Comparison of ENCODE assay signal across 1 cellular context in the genomic region with DNA sequence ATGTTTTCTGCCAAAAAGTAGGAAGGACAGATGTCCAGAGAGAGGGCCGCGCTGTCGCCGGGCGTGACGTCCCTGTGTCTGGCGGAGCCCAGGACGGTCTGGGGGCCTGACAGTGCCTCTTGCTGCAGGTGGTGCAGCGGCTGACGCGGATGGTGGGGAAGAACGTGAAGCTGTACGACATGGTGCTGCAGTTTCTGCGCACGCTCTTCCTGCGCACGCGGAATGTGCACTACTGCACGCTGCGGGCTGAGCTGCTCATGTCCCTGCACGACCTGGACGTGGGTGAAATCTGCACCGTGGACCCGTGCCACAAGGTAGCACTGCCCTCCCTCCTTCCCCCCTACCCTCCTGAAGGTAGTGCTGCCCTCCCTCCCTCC.
TF ChIP-seq lines count a peak whose summit lies in the region.

No MANE protein-coding gene starts in this region.

TF ChIP-seq in K562, 482 proteins besides CTCF, POLR2A, EP300 and RAD21:
- TF ChIP-seq POLR2G (IDR thresholded peaks at IDR 0.05; ENCODE audit: low read depth, low read length) (peak; percentile 70), MYNN (IDR thresholded peaks at IDR 0.05) (0 out of 2 replicates have a peak, but pooled peaks have one; percentile 26), MYNN (CRISPR knock-in tag; IDR thresholded peaks at IDR 0.05) (no peak), ETV6 (IDR thresholded peaks at IDR 0.05; ENCODE audit: borderline replicate concordance in 1 of 2, low read depth in 2 of 2, low read length in 1 of 2) (no peak), ETV6 (CRISPR knock-in tag; IDR thresholded peaks at IDR 0.05; ENCODE audit: borderline replicate concordance) (no peak), TAL1 (IDR thresholded peaks at IDR 0.05) (no peak), RBFOX2 (IDR thresholded peaks at IDR 0.05; ENCODE audit: low read depth, low read length) (peak; percentile 50), SUPT5H (IDR thresholded peaks at IDR 0.05) (peak; percentile 33; the same call in 1 of the 2 replicates)
- TF ChIP-seq, protein P1, sequence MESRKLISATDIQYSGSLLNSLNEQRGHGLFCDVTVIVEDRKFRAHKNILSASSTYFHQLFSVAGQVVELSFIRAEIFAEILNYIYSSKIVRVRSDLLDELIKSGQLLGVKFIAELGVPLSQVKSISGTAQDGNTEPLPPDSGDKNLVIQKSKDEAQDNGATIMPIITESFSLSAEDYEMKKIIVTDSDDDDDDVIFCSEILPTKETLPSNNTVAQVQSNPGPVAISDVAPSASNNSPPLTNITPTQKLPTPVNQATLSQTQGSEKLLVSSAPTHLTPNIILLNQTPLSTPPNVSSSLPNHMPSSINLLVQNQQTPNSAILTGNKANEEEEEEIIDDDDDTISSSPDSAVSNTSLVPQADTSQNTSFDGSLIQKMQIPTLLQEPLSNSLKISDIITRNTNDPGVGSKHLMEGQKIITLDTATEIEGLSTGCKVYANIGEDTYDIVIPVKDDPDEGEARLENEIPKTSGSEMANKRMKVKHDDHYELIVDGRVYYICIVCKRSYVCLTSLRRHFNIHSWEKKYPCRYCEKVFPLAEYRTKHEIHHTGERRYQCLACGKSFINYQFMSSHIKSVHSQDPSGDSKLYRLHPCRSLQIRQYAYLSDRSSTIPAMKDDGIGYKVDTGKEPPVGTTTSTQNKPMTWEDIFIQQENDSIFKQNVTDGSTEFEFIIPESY (CRISPR knock-in tag; IDR thresholded peaks at IDR 0.05): peak; percentile 66; the same call in 1 of the 2 replicates
- TF ChIP-seq, protein P2, sequence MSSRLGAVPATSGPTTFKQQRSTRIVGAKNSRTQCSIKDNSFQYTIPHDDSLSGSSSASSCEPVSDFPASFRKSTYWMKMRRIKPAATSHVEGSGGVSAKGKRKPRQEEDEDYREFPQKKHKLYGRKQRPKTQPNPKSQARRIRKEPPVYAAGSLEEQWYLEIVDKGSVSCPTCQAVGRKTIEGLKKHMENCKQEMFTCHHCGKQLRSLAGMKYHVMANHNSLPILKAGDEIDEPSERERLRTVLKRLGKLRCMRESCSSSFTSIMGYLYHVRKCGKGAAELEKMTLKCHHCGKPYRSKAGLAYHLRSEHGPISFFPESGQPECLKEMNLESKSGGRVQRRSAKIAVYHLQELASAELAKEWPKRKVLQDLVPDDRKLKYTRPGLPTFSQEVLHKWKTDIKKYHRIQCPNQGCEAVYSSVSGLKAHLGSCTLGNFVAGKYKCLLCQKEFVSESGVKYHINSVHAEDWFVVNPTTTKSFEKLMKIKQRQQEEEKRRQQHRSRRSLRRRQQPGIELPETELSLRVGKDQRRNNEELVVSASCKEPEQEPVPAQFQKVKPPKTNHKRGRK (tag; IDR thresholded peaks at IDR 0.05): no peak
- TF ChIP-seq, protein P3, sequence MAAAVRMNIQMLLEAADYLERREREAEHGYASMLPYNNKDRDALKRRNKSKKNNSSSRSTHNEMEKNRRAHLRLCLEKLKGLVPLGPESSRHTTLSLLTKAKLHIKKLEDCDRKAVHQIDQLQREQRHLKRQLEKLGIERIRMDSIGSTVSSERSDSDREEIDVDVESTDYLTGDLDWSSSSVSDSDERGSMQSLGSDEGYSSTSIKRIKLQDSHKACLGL (CRISPR knock-in tag; IDR thresholded peaks at IDR 0.05; ENCODE audit: borderline replicate concordance, poor library complexity, severe bottlenecking): no peak
